Comparison of ENCODE assay signal across 1 cellular context in the genomic region with DNA sequence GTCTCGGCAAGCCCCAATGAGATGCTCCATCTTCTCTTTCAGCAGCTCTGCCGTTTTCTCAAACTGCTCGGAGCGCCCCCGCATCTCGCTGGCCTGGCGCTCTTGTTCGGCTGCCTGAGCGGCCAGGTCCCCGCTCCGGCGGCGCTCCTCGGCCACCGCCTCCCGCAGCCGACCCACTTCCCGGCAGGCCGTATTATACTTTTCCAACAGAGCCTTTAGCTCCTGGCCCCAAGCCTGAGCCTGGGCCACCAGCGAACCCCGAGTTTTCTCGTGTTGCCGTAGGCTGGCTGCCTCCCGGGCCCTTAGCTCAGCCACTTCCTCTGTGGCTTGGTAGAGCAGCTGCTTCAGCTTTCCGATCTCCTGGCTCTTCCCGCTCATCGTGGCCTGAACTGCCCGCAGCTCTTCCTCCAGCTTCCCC.
TF ChIP-seq lines count a peak whose summit lies in the region.

No MANE protein-coding gene starts in this region.

TF ChIP-seq in WTC11, 78 proteins besides CTCF, POLR2A, EP300 and RAD21 (continued from another document):
- TF ChIP-seq ZNF396 (CRISPR knock-in tag; IDR thresholded peaks at IDR 0.05; ENCODE audit: borderline replicate concordance) = no peak
